20 cellular contexts compared by ENCODE assay signal in genomic region chr4:113587640-113588275, GRCh38.
"Had no signal": no experiment of that assay in that cellular context is flagged by ENCODE, and none has a peak within 500 bp of the region (broad histone marks: within the 10 kb centered on the region; RNA-seq: fewer than 3 reads in every experiment).

No MANE protein-coding gene starts in this region.

- H3K9me3 ChIP-seq: body of pancreas, esophagus muscularis mucosa, sigmoid colon, tibial nerve, uterus had no signal

- ATAC-seq: activated CD8-positive, alpha-beta T cell treated with anti-CD3 and anti-CD28 coated beads for 36 hours; activated T-cell treated with anti-CD3 and anti-CD28 coated beads, Interleukin-2, amount 50 U/mL, for 4 hours; body of pancreas; foreskin keratinocyte; stimulated activated memory B cell treated with anti-CD40 and anti-IgM and Interleukin-4, amounts not matched to agents 10 μg/mL and 1 μg/mL and 100 μg/mL, for 72 hours; WTC11 had no signal

- H3K27ac ChIP-seq: body of pancreas, foreskin keratinocyte, uterus had no signal

- H3K4me1 ChIP-seq: foreskin keratinocyte had no signal

- DNase-seq: activated CD4-positive, alpha-beta T cell treated with anti-CD3 and anti-CD28 coated beads for 48 hours; activated CD8-positive, alpha-beta T cell treated with anti-CD3 and anti-CD28 coated beads for 36 hours; activated effector memory CD4-positive, alpha-beta T cell treated with anti-CD3 and anti-CD28 coated beads, Interleukin-2, amount 50 U/mL, for 16 hours; activated T-cell treated with anti-CD3 and anti-CD28 coated beads, Interleukin-2, amount 50 U/mL, for 4 hours; body of pancreas; central memory CD4-positive, alpha-beta T cell; cortex of kidney; effector CD4-positive, alpha-beta T cell; foreskin keratinocyte; nephron progenitor cell; occipital lobe; sigmoid colon; stimulated activated CD4-positive, alpha-beta T cell treated with anti-CD3 and anti-CD28 coated beads, Interleukin-12 subunit alpha, Interleukin-12 subunit beta, amount 100 ng/mL, for 4 hours; stimulated activated CD4-positive, alpha-beta T cell treated with anti-CD3 and anti-CD28 coated beads, Interleukin-2, amount 100 ng/mL, for 24 hours; T-helper 2 cell; uterus had no signal

- H3K36me3 ChIP-seq: esophagus muscularis mucosa, sigmoid colon, tibial nerve, uterus had no signal

- H3K4me3 ChIP-seq: body of pancreas, esophagus muscularis mucosa, sigmoid colon, tibial nerve, uterus had no signal

- H3K27me3 ChIP-seq: body of pancreas, esophagus muscularis mucosa, foreskin keratinocyte, sigmoid colon, tibial nerve, uterus had no signal
